ENCODE assay signal across 9 cellular contexts in the genomic region with DNA sequence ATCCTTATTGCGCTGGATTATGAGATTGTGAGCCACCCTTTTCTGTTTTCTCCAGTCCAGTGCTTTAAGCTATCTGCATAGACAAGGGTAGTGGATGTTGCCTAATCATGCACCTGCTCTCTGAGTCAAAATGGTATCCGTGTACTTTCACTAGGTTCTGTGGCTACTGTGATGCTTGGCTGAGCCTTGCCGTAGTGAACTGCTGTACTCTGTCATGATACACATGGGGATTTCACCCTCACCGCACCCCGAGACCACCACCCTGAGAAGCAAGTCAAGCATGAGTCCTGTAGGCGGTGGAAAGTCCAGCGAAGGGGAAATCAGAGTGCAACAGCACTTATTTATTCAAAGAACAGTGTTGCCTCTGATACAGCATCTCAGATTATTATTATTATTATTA. TPM values are rescaled to one million over a fixed set of nuclear protein-coding genes. Genes with fewer than 3 reads are reported as not detected.
DNase-seq lines count a peak whose midpoint lies in the region; ATAC-seq and TF ChIP-seq lines count a peak whose summit lies in the region.
"Had no signal": no experiment of that assay in that cellular context is flagged by ENCODE, and none has a peak within 500 bp of the region (broad histone marks: within the 10 kb centered on the region; RNA-seq: fewer than 3 reads in every experiment).

No MANE protein-coding gene starts in this region.

- H3K4me1 ChIP-seq in SJCRH30: 0 out of 2 replicates have a peak, but pooled peaks cover 5% of the 10 kb centered on the region
- no peaks in the 10 kb centered on the region for H3K4me1 ChIP-seq in A673 (ENCODE audit: insufficient read depth, low read length, poor library complexity, severe bottlenecking)
- H3K4me1 ChIP-seq: parathyroid adenoma had no signal

- H3K27me3 ChIP-seq in SJCRH30 (no peaks in the 10 kb centered on the region), A673 (replicated peaks; ENCODE audit: insufficient read depth, low read depth, low read length, poor library complexity) (no peaks in the 10 kb centered on the region)

- POLR2A ChIA-PET in RWPE1 (lab: Yijun Ruan, JAX; ENCODE audit: low non-redundant PET): no interaction called here
- POLR2A ChIA-PET in A673 (lab: Charles Lee; ENCODE audit: low non-redundant PET): no interaction called here

- BruUV-seq in A673 (replicated peaks; lab: Mats Ljungman, UMichigan): no TSS peak

- H3K27ac ChIP-seq in RWPE1 (no peak overlapping the region), SJCRH30 (no peak overlapping the region), A673 (ENCODE audit: low read depth, low read length, poor library complexity, severe bottlenecking) (no peak overlapping the region)
- H3K27ac ChIP-seq: parathyroid adenoma had no signal

- no peak overlapping the region for H3K4me3 ChIP-seq in SJCRH30
- H3K4me3 ChIP-seq in A673 (ENCODE audit: low read depth, low read length, poor library complexity, severe bottlenecking): no peak overlapping the region

- H3K9me3 ChIP-seq in SJCRH30 (replicated peaks) (peaks cover 3% of the 10 kb centered on the region; the same call in 1 of the 2 replicates), A673 (ENCODE audit: low read depth, low read length, poor library complexity, severe bottlenecking) (no peaks in the 10 kb centered on the region)

- intact Hi-C loops in A673 (cut with micrococcal nuclease; ENCODE audit: unreplicated experiment): no loop called here

- ATAC-seq in GM18519 (IDR thresholded peaks at IDR 0.05; ENCODE audit: low FRiP score, unreplicated experiment) (peak; percentile 100), GM21390 (IDR thresholded peaks at IDR 0.05; ENCODE audit: unreplicated experiment) (peak; percentile 100), HG03354 (IDR thresholded peaks at IDR 0.05; ENCODE audit: poor library complexity, severe bottlenecking, unreplicated experiment) (peak; percentile 100)

- H3K36me3 ChIP-seq in SJCRH30 (peaks cover 3% of the 10 kb centered on the region; the same call in 1 of the 2 replicates), A673 (ENCODE audit: insufficient read depth, low read length, poor library complexity, severe bottlenecking) (no peaks in the 10 kb centered on the region)

- CTCF ChIA-PET in RWPE1 (lab: Yijun Ruan, JAX): no interaction called here
- CTCF ChIA-PET in A673 (lab: Charles Lee): no interaction called here

- DNase-seq in islet precursor cell: peak; percentile 25
- no peak for DNase-seq in RWPE1 (ENCODE audit: low spot score)
- DNase-seq in HuH-7.5 (ENCODE audit: low spot score): no peak
- no peak for DNase-seq in SJCRH30
- no peak for DNase-seq in A673 (ENCODE audit: low spot score)

- TF ChIP-seq CTCF in RWPE1 (conservative IDR thresholded peaks at IDR 0.05; ENCODE audit: low read depth) (no peak), A673 (conservative IDR thresholded peaks at IDR 0.05; ENCODE audit: low read depth, low read length) (no peak)

RNA-seq across cellular contexts. Expression of a gene that starts 55.0 kb away (rescaled TPM):
- total RNA-seq in SJCRH30 (2014; rRNA removed; shearing (Covaris generic)): 6.3 and 6.6 TPM in 2 replicates
- 5.4 and 6.2 TPM in 2 replicates for total RNA-seq in A673 (2021)
